23 cellular contexts compared by ENCODE assay signal in genomic region chr3:96960661-96961330, GRCh38.
"Had no signal": no experiment of that assay in that cellular context is flagged by ENCODE, and none has a peak within 500 bp of the region (broad histone marks: within the 10 kb centered on the region; RNA-seq: fewer than 3 reads in every experiment).

No MANE protein-coding gene starts in this region.

- H3K27me3 Mint-ChIP-seq: activated naive CD4-positive, alpha-beta T cell treated with anti-CD3 and anti-CD28 coated beads, Interleukin-2, amount 50 U/mL, for 24 hours; brain; naive thymus-derived CD8-positive, alpha-beta T cell; stimulated activated naive B cell treated with anti-CD40 and anti-IgM and Interleukin-4, amounts not matched to agents 10 μg/mL and 1 μg/mL and 100 μg/mL, for 72 hours; T-helper 17 cell had no signal

- H3K36me3 Mint-ChIP-seq: activated naive CD4-positive, alpha-beta T cell treated with anti-CD3 and anti-CD28 coated beads, Interleukin-2, amount 50 U/mL, for 24 hours; brain; naive thymus-derived CD8-positive, alpha-beta T cell; neural progenitor cell; stimulated activated naive B cell treated with anti-CD40 and anti-IgM and Interleukin-4, amounts not matched to agents 10 μg/mL and 1 μg/mL and 100 μg/mL, for 72 hours had no signal

- H3K4me1 ChIP-seq: left lung, neural progenitor cell, testis had no signal

- H3K9me3 ChIP-seq: left lung, testis had no signal

- H3K36me3 ChIP-seq: left lung, neural progenitor cell had no signal

- H3K9me3 Mint-ChIP-seq: activated T-helper 1 cell treated with anti-CD3 and anti-CD28 coated beads, Interleukin-12 subunit alpha, Interleukin-12 subunit beta, Interleukin-2, Interleukin-4 antibody, amounts not matched to agents 30 ng/mL and 10 ng/mL and 1 ng/mL, durations not matched to agents 14 hours and 24 hours and 36 hours; brain; neural progenitor cell; stimulated activated naive B cell treated with anti-CD40 and anti-IgM and Interleukin-4, amounts not matched to agents 10 μg/mL and 1 μg/mL and 100 μg/mL, for 72 hours had no signal

- H3K27ac ChIP-seq: left lung, neural progenitor cell, testis, VCaP had no signal

- DNase-seq: activated CD4-positive, alpha-beta T cell treated with anti-CD3 and anti-CD28 coated beads, Interleukin-2, amount 50 U/mL, for 1 hour; activated CD4-positive, CD25-positive, alpha-beta regulatory T cell treated with anti-CD3 and anti-CD28 coated beads, Interleukin-2, amount 50 U/mL, for 72 hours; activated CD8-positive, alpha-beta T cell treated with anti-CD3 and anti-CD28 coated beads, Interleukin-2, amount 10 ng/mL, durations not matched to agents 7 days and 5 days; activated gamma-delta T cell; aorta; central memory CD4-positive, alpha-beta T cell; foreskin fibroblast; kidney glomerular epithelial cell; left lung; naive thymus-derived CD8-positive, alpha-beta T cell; small intestine; stimulated activated CD4-positive, alpha-beta T cell treated with anti-CD3 and anti-CD28 coated beads, Interleukin-2, amount 100 ng/mL, for 48 hours; stimulated activated CD8-positive, alpha-beta memory T cell treated with anti-CD3 and anti-CD28 coated beads, Interleukin-4, amount 100 ng/mL, for 48 hours; stimulated activated naive B cell treated with anti-CD40 and anti-IgM and Interleukin-4, amounts not matched to agents 10 μg/mL and 1 μg/mL and 100 μg/mL, for 72 hours; SW 1271; T-helper 17 cell; testis had no signal

- H3K4me3 Mint-ChIP-seq: activated CD8-positive, alpha-beta T cell treated with anti-CD3 and anti-CD28 coated beads, Interleukin-2, amount 10 ng/mL, durations not matched to agents 7 days and 5 days; activated naive CD4-positive, alpha-beta T cell treated with anti-CD3 and anti-CD28 coated beads, Interleukin-2, amount 50 U/mL, for 24 hours; activated T-helper 1 cell treated with anti-CD3 and anti-CD28 coated beads, Interleukin-12 subunit alpha, Interleukin-12 subunit beta, Interleukin-2, Interleukin-4 antibody, amounts not matched to agents 30 ng/mL and 10 ng/mL and 1 ng/mL, durations not matched to agents 14 hours and 24 hours and 36 hours; brain; naive thymus-derived CD8-positive, alpha-beta T cell; neural progenitor cell; stimulated activated naive B cell treated with anti-CD40 and anti-IgM and Interleukin-4, amounts not matched to agents 10 μg/mL and 1 μg/mL and 100 μg/mL, for 72 hours; T-helper 17 cell had no signal

- ATAC-seq: activated CD8-positive, alpha-beta T cell treated with anti-CD3 and anti-CD28 coated beads, Interleukin-2, amount 10 ng/mL, durations not matched to agents 7 days and 5 days; left lung; naive thymus-derived CD8-positive, alpha-beta T cell; stimulated activated naive B cell treated with anti-CD40 and anti-IgM and Interleukin-4, amounts not matched to agents 10 μg/mL and 1 μg/mL and 100 μg/mL, for 72 hours; T-helper 17 cell had no signal

- H3K4me1 Mint-ChIP-seq: activated naive CD4-positive, alpha-beta T cell treated with anti-CD3 and anti-CD28 coated beads, Interleukin-2, amount 50 U/mL, for 24 hours; brain; naive thymus-derived CD8-positive, alpha-beta T cell; neural progenitor cell; stimulated activated naive B cell treated with anti-CD40 and anti-IgM and Interleukin-4, amounts not matched to agents 10 μg/mL and 1 μg/mL and 100 μg/mL, for 72 hours; T-helper 17 cell had no signal

- H3K27me3 ChIP-seq: left lung, neural progenitor cell, testis had no signal

- H3K4me3 ChIP-seq: left lung, lung, neural progenitor cell, testis had no signal

- H3K27ac Mint-ChIP-seq: activated CD8-positive, alpha-beta T cell treated with anti-CD3 and anti-CD28 coated beads, Interleukin-2, amount 10 ng/mL, durations not matched to agents 7 days and 5 days; activated naive CD4-positive, alpha-beta T cell treated with anti-CD3 and anti-CD28 coated beads, Interleukin-2, amount 50 U/mL, for 24 hours; activated T-helper 1 cell treated with anti-CD3 and anti-CD28 coated beads, Interleukin-12 subunit alpha, Interleukin-12 subunit beta, Interleukin-2, Interleukin-4 antibody, amounts not matched to agents 30 ng/mL and 10 ng/mL and 1 ng/mL, durations not matched to agents 14 hours and 24 hours and 36 hours; naive thymus-derived CD8-positive, alpha-beta T cell; neural progenitor cell; stimulated activated naive B cell treated with anti-CD40 and anti-IgM and Interleukin-4, amounts not matched to agents 10 μg/mL and 1 μg/mL and 100 μg/mL, for 72 hours; T-helper 17 cell had no signal
